ENCODE assay signal across 23 cellular contexts in genomic region chr9:89370593-89370992, GRCh38.
"Had no signal": no experiment of that assay in that cellular context is flagged by ENCODE, and none has a peak within 500 bp of the region (broad histone marks: within the 10 kb centered on the region; RNA-seq: fewer than 3 reads in every experiment).

No MANE protein-coding gene starts in this region.

- ATAC-seq: left lobe of liver; naive thymus-derived CD8-positive, alpha-beta T cell; right lobe of liver had no signal

- H3K4me3 Mint-ChIP-seq: memory B cell; naive thymus-derived CD8-positive, alpha-beta T cell; nephron progenitor cell; stimulated activated naive CD8-positive, alpha-beta T cell treated with anti-CD3 and anti-CD28 coated beads, Interleukin-15, amount 100 ng/mL, for 72 hours had no signal

- H3K9ac ChIP-seq: parathyroid adenoma had no signal

- H3K27me3 ChIP-seq: dorsolateral prefrontal cortex, right lobe of liver, suprapubic skin, transverse colon, vagina had no signal

- H3K27ac ChIP-seq: parathyroid adenoma, right lobe of liver, suprapubic skin, transverse colon, vagina had no signal

- H3K36me3 Mint-ChIP-seq: memory B cell; naive thymus-derived CD8-positive, alpha-beta T cell had no signal

- H3K36me3 ChIP-seq: right lobe of liver, suprapubic skin, transverse colon, vagina had no signal

- H3K9me3 Mint-ChIP-seq: memory B cell; nephron progenitor cell; stimulated activated naive CD8-positive, alpha-beta T cell treated with anti-CD3 and anti-CD28 coated beads, Interleukin-15, amount 100 ng/mL, for 72 hours had no signal

- H3K79me2 ChIP-seq: parathyroid adenoma had no signal

- H3K9me3 ChIP-seq: right lobe of liver, suprapubic skin, transverse colon, vagina had no signal

- H3K4me1 ChIP-seq: parathyroid adenoma, right lobe of liver, vagina had no signal

- H2AFZ ChIP-seq: parathyroid adenoma had no signal

- H3K27me3 Mint-ChIP-seq: memory B cell; naive thymus-derived CD8-positive, alpha-beta T cell; progenitor cell of endocrine pancreas; stimulated activated naive CD8-positive, alpha-beta T cell treated with anti-CD3 and anti-CD28 coated beads, Interleukin-15, amount 100 ng/mL, for 72 hours had no signal

- H3K4me3 ChIP-seq: dorsolateral prefrontal cortex, lung, right lobe of liver, suprapubic skin, transverse colon, vagina had no signal

- DNase-seq: dorsolateral prefrontal cortex; effector CD4-positive, alpha-beta T cell; head of caudate nucleus; kidney; midbrain; nephron progenitor cell; occipital lobe; right lobe of liver; small intestine; stimulated activated CD4-positive, alpha-beta T cell treated with anti-CD3 and anti-CD28 coated beads, Interleukin-15, amount 100 ng/mL, for 24 hours; stimulated activated CD4-positive, alpha-beta T cell treated with anti-CD3 and anti-CD28 coated beads, Interleukin-2, amount 100 ng/mL, for 48 hours; stimulated activated CD8-positive, alpha-beta memory T cell treated with anti-CD3 and anti-CD28 coated beads, Interleukin-4, amount 100 ng/mL, for 48 hours; stimulated activated naive CD4-positive, alpha-beta T cell; stimulated activated naive CD8-positive, alpha-beta T cell treated with anti-CD3 and anti-CD28 coated beads, Interleukin-15, amount 100 ng/mL, for 72 hours; transverse colon had no signal

- H3K27ac Mint-ChIP-seq: memory B cell; naive thymus-derived CD8-positive, alpha-beta T cell; nephron progenitor cell; progenitor cell of endocrine pancreas; stimulated activated naive CD8-positive, alpha-beta T cell treated with anti-CD3 and anti-CD28 coated beads, Interleukin-15, amount 100 ng/mL, for 72 hours had no signal
